Comparison of ENCODE assay signal across 16 cellular contexts in genomic region chr7:43076606-43077005, GRCh38. TPM values are rescaled to one million over a fixed set of nuclear protein-coding genes. Genes with fewer than 3 reads are reported as not detected.
A peak's percentile ranks its signal among the peaks of the same experiment; 100 is the strongest.
DNase-seq lines count a peak whose midpoint lies in the region; ATAC-seq, FAIRE-seq and TF ChIP-seq lines count a peak whose summit lies in the region.
"Had no signal": no experiment of that assay in that cellular context is flagged by ENCODE, and none has a peak within 500 bp of the region (broad histone marks: within the 10 kb centered on the region; RNA-seq: fewer than 3 reads in every experiment).

No MANE protein-coding gene starts in this region.

- H3K79me1 ChIP-seq in mesendoderm (ENCODE audit: low read length), result no peaks in the 10 kb centered on the region

- no peak overlapping the region for H3K27ac ChIP-seq in BLaER1
- peak overlapping the region; percentile 75; the same call in 1 of the 2 replicates for H3K27ac ChIP-seq in MM.1S (ENCODE audit: low read length)
- H3K27ac ChIP-seq in mesendoderm (ENCODE audit: low read depth, low read length), result no peak overlapping the region
- no peak overlapping the region for H3K27ac ChIP-seq in pancreas
- H3K27ac ChIP-seq: C4-2B had no signal

- no peaks in the 10 kb centered on the region for H3K9me2 ChIP-seq in MM.1S (replicated peaks; ENCODE audit: insufficient read depth, low read length)

- H3K27ac Mint-ChIP-seq in activated naive CD4-positive, alpha-beta T cell treated with anti-CD3 and anti-CD28 coated beads, Interleukin-2, amount 10 ng/mL, durations not matched to agents 7 days and 5 days, result no peak overlapping the region

- no peaks in the 10 kb centered on the region for H4K20me1 ChIP-seq in BLaER1
- H4K20me1 ChIP-seq in MM.1S (ENCODE audit: insufficient read depth, low read length), result no peaks in the 10 kb centered on the region

- H3K9me3 ChIP-seq in BLaER1 (peaks cover 25% of the 10 kb centered on the region), ES-I3 (ENCODE audit: control insufficient read depth, insufficient read depth, low read length) (no peaks in the 10 kb centered on the region), MM.1S (replicated peaks; ENCODE audit: insufficient read depth, low read length) (no peaks in the 10 kb centered on the region), pancreas (no peaks in the 10 kb centered on the region)

- CTCF ChIA-PET in activated naive CD4-positive, alpha-beta T cell treated with anti-CD3 and anti-CD28 coated beads, Interleukin-2, amount 10 ng/mL, durations not matched to agents 7 days and 5 days (lab: Charles Lee), result interaction anchor here (1.0 to 1.4 kb wide), 2 partner anchors 9 to 136 kb away, joined by 3 to 4 read pairs; no protein-coding TSS in a partner anchor

- H3K36me3 Mint-ChIP-seq in activated naive CD4-positive, alpha-beta T cell treated with anti-CD3 and anti-CD28 coated beads, Interleukin-2, amount 10 ng/mL, durations not matched to agents 7 days and 5 days, result no peaks in the 10 kb centered on the region

- no peak overlapping the region for H2BK120ac ChIP-seq in mesendoderm (ENCODE audit: low read depth, low read length)

- H3K23ac ChIP-seq in mesendoderm (ENCODE audit: low read length), result no peak overlapping the region

- no peak overlapping the region; the same call in 1 of the 2 replicates for H3K4me3 ChIP-seq in BLaER1
- no peak overlapping the region for H3K4me3 ChIP-seq in MM.1S (ENCODE audit: low read length)
- no peak overlapping the region for H3K4me3 ChIP-seq in mesendoderm (ENCODE audit: low read length)
- H3K4me3 ChIP-seq in pancreas, result no peak overlapping the region
- H3K4me3 ChIP-seq: K562 had no signal

- DNase-seq in MM.1S (no peak), mesendoderm (no peak), pancreas (no peak)
- DNase-seq in activated naive CD4-positive, alpha-beta T cell treated with anti-CD3 and anti-CD28 coated beads, Interleukin-2, amount 10 ng/mL, durations not matched to agents 7 days and 5 days, result no peak
- DNase-seq: DMS153, NCI-H1092 treated with DMSO at 0.1 percent for 48 hours, NCI-H1694 treated with DMSO at 0.1 percent for 48 hours, NCI-H446, NCI-H748 treated with DMSO at 0.1 percent for 48 hours, SHP77 had no signal

- peaks cover 25% of the 10 kb centered on the region for H3F3A ChIP-seq in MM.1S (ENCODE audit: insufficient read depth, low read length)

- H3K18ac ChIP-seq in mesendoderm (ENCODE audit: low read length), result no peak overlapping the region

- no peak overlapping the region for H3K56ac ChIP-seq in mesendoderm (ENCODE audit: low read length)

- no peaks in the 10 kb centered on the region for H3K79me2 ChIP-seq in MM.1S (ENCODE audit: low read length)
- no peaks in the 10 kb centered on the region for H3K79me2 ChIP-seq in mesendoderm (ENCODE audit: control insufficient read depth, insufficient read depth, low read length)

- peak overlapping the region; percentile 7 for H3K4ac ChIP-seq in mesendoderm (ENCODE audit: low read depth, low read length)

- H4K5ac ChIP-seq in mesendoderm (ENCODE audit: low read length), result no peak overlapping the region

- H2AK5ac ChIP-seq in mesendoderm (ENCODE audit: low read length), result no peak overlapping the region

- ATAC-seq in pancreas, result no peak
- no peak for ATAC-seq in HG03280 (IDR thresholded peaks at IDR 0.05; ENCODE audit: unreplicated experiment)

- no peaks in the 10 kb centered on the region for H3K4me1 Mint-ChIP-seq in activated naive CD4-positive, alpha-beta T cell treated with anti-CD3 and anti-CD28 coated beads, Interleukin-2, amount 10 ng/mL, durations not matched to agents 7 days and 5 days

- H3K9ac ChIP-seq in BLaER1, result no peak overlapping the region
- H3K9ac ChIP-seq in ES-I3 (ENCODE audit: low read depth, low read length), result peak overlapping the region; percentile 40; the same call in 1 of the 2 replicates
- no peak overlapping the region for H3K9ac ChIP-seq in MM.1S (ENCODE audit: low read length)
- H3K9ac ChIP-seq in mesendoderm (ENCODE audit: low read length), result no peak overlapping the region

- FAIRE-seq in pancreas (lab: Jason Lieb, UNC), result no peak
- FAIRE-seq: K562, RCC 7860 had no signal

- no peaks in the 10 kb centered on the region for H3K9me3 Mint-ChIP-seq in activated naive CD4-positive, alpha-beta T cell treated with anti-CD3 and anti-CD28 coated beads, Interleukin-2, amount 10 ng/mL, durations not matched to agents 7 days and 5 days

- H3K4me1 ChIP-seq in BLaER1, result peaks cover 39% of the 10 kb centered on the region
- H3K4me1 ChIP-seq in ES-I3 (ENCODE audit: insufficient read depth, low read length), result peaks cover 28% of the 10 kb centered on the region
- H3K4me1 ChIP-seq in MM.1S (ENCODE audit: low read length), result peaks cover 27% of the 10 kb centered on the region
- peaks cover 1% of the 10 kb centered on the region for H3K4me1 ChIP-seq in mesendoderm (ENCODE audit: control insufficient read depth, low read depth, low read length)
- H3K4me1 ChIP-seq in pancreas, result no peaks in the 10 kb centered on the region

- H3K27me3 ChIP-seq in BLaER1 (no peaks in the 10 kb centered on the region), MM.1S (replicated peaks; ENCODE audit: insufficient read depth, low read length) (no peaks in the 10 kb centered on the region), mesendoderm (ENCODE audit: insufficient read depth, low read length, poor library complexity) (no peaks in the 10 kb centered on the region), pancreas (peaks cover 0 to 3% (median 0%) of the 10 kb centered on the region in 4 donors)

- no peak overlapping the region for H4K8ac ChIP-seq in mesendoderm (ENCODE audit: low read depth, low read length)

- no peaks in the 10 kb centered on the region for H3K27me3 Mint-ChIP-seq in activated naive CD4-positive, alpha-beta T cell treated with anti-CD3 and anti-CD28 coated beads, Interleukin-2, amount 10 ng/mL, durations not matched to agents 7 days and 5 days

- no CpG with 5 or more reads among the region's 14 CpGs for WGBS in mesendoderm (ENCODE audit: extremely low coverage, insufficient coverage, low lambda C conversion rate)
- WGBS in pancreas, 2 donors, result 82 to 84% methylated on average over 14 of the region's 14 CpGs

- TF ChIP-seq CTCF in MM.1S (IDR thresholded peaks at IDR 0.05; ENCODE audit: low read length), result no peak
- no peak for TF ChIP-seq CTCF in pancreas (IDR thresholded peaks at IDR 0.05)

- peak overlapping the region; percentile 47 for H3K4me2 ChIP-seq in BLaER1
- H3K4me2 ChIP-seq in MM.1S (ENCODE audit: low read depth, low read length), result no peak overlapping the region
- H3K4me2 ChIP-seq in mesendoderm (ENCODE audit: low read length), result no peak overlapping the region

- no peak overlapping the region for H2BK15ac ChIP-seq in mesendoderm (replicated peaks; ENCODE audit: low read depth)

- H2AFZ ChIP-seq in MM.1S (ENCODE audit: low read length), result no peak overlapping the region

- no peaks in the 10 kb centered on the region for H3K36me3 ChIP-seq in BLaER1
- no peaks in the 10 kb centered on the region; the same call in 1 of the 2 replicates for H3K36me3 ChIP-seq in ES-I3 (ENCODE audit: insufficient read depth, low read length)
- H3K36me3 ChIP-seq in MM.1S (replicated peaks; ENCODE audit: insufficient read depth, low read length), result no peaks in the 10 kb centered on the region
- H3K36me3 ChIP-seq in mesendoderm (ENCODE audit: control insufficient read depth, insufficient read depth, low read length), result no peaks in the 10 kb centered on the region
- no peaks in the 10 kb centered on the region for H3K36me3 ChIP-seq in pancreas

- no peak overlapping the region for H3K4me3 Mint-ChIP-seq in activated naive CD4-positive, alpha-beta T cell treated with anti-CD3 and anti-CD28 coated beads, Interleukin-2, amount 10 ng/mL, durations not matched to agents 7 days and 5 days

- intact Hi-C loops in pancreas (cut with DNase I), result no loop called here

- H2BK5ac ChIP-seq in mesendoderm (ENCODE audit: low read length), result no peak overlapping the region

RNA-seq across cellular contexts. Expression of gene HECW1, which starts 35.8 kb away (rescaled TPM):
- polyA plus RNA-seq in mesendoderm (2013, experiment 1 of 2), result 2.2 TPM
- 1.5 TPM for polyA plus RNA-seq in mesendoderm (2013, experiment 2 of 2)
- under 1 TPM in 2 of 6 donors, not detected in 4; 0.12 to 0.69 TPM for total RNA-seq in pancreas
- under 1 TPM in 1 of 2 donors, not detected in 1; 0.04 TPM for polyA plus RNA-seq in pancreas
